14 cellular contexts compared by ENCODE assay signal in genomic region chr19:27972291-27973040, GRCh38.
DNase-seq lines count a peak whose midpoint lies in the region; ATAC-seq, FAIRE-seq and TF ChIP-seq lines count a peak whose summit lies in the region.
"Had no signal": no experiment of that assay in that cellular context is flagged by ENCODE, and none has a peak within 500 bp of the region (broad histone marks: within the 10 kb centered on the region; RNA-seq: fewer than 3 reads in every experiment).

No MANE protein-coding gene starts in this region.

- DNase-seq in EL: peak; percentile 49
- peak; percentile 51 for DNase-seq in OCI-M2 (lab: John Stamatoyannopoulos, UW; ENCODE audit: unreplicated experiment)
- peak; percentile 33 for DNase-seq in epithelial cell of prostate (ENCODE audit: low read depth, low spot score)
- DNase-seq in pancreas: peak in 1 of 6 donors; percentile 12
- DNase-seq in D721Med (ENCODE audit: insufficient read length, low spot score): no peak
- no peak for DNase-seq in NCI-H526 (lab: John Stamatoyannopoulos, UW)
- no peak for DNase-seq in NCI-H82 (lab: John Stamatoyannopoulos, UW)
- DNase-seq in NCI-H524 (lab: John Stamatoyannopoulos, UW): no peak
- DNase-seq: CD8-positive, alpha-beta memory T cell; left cardiac atrium; NCI-H2171 treated with DMSO at 0.1 percent for 48 hours; ovary; uterus had no signal

- H3K27ac ChIP-seq in epithelial cell of prostate (peak overlapping the region; percentile 69), pancreas (peak overlapping the region in 1 of 4 donors; percentile 28)
- H3K27ac ChIP-seq: ovary, uterus had no signal

- H3K4me3 ChIP-seq in pancreas: no peak overlapping the region
- H3K4me3 ChIP-seq: ovary, uterus had no signal

- no peaks in the 10 kb centered on the region for H3K4me1 ChIP-seq in pancreas
- H3K4me1 ChIP-seq: uterus had no signal

- H3K27me3 ChIP-seq in pancreas: no peaks in the 10 kb centered on the region
- H3K27me3 ChIP-seq: ovary, uterus had no signal

- H3K36me3 ChIP-seq in pancreas: no peaks in the 10 kb centered on the region
- H3K36me3 ChIP-seq: ovary, uterus had no signal

- 38 to 46% methylated on average over 5 of the region's 5 CpGs for WGBS in pancreas, 2 donors

- FAIRE-seq in pancreas (lab: Jason Lieb, UNC): no peak
- no peak for FAIRE-seq in D721Med (lab: Jason Lieb, UNC)
- FAIRE-seq: endothelial cell of umbilical vein had no signal

- TF ChIP-seq CTCF in pancreas (IDR thresholded peaks at IDR 0.05): no peak
- no peak for TF ChIP-seq CTCF in D721Med (IDR thresholded peaks at IDR 0.05; ENCODE audit: insufficient read depth, missing control alignments)

- peak in 3 of 4 donors; percentile 61 to 64 (median 64) for ATAC-seq in pancreas

- intact Hi-C loops in pancreas (cut with DNase I): loop anchor here in 1 of 3 donors (5.0 to 10.0 kb wide), 2 partner anchors 262 to 355 kb away; no protein-coding TSS in a partner anchor

- no peaks in the 10 kb centered on the region for H3K9me3 ChIP-seq in pancreas
- H3K9me3 ChIP-seq: ovary, uterus had no signal

Comparison
In these comparisons a context has a peak if more than half of its experiments do, and no peak if none do; other contexts are left out.
1. DNase-seq: peak in EL (single experiment), OCI-M2 (single experiment) and epithelial cell of prostate (single experiment); none in D721Med (single experiment), NCI-H526 (0 of 2), NCI-H82 (single experiment) and NCI-H524 (0 of 2).